In genomic region chr4:114488301-114488982, GRCh38 we compare ENCODE assay signal across 30 cellular contexts.
"Had no signal": no experiment of that assay in that cellular context is flagged by ENCODE, and none has a peak within 500 bp of the region (broad histone marks: within the 10 kb centered on the region; RNA-seq: fewer than 3 reads in every experiment).

No MANE protein-coding gene starts in this region.

- H3K27ac Mint-ChIP-seq: activated CD4-positive, alpha-beta T cell treated with anti-CD3 and anti-CD28 coated beads for 36 hours; activated CD4-positive, alpha-beta T cell treated with anti-CD3 and anti-CD28 coated beads, Interleukin-2, amount 10 ng/mL, durations not matched to agents 7 days and 5 days; activated CD8-positive, alpha-beta T cell treated with anti-CD3 and anti-CD28 coated beads, Interleukin-2, amount 10 ng/mL, durations not matched to agents 7 days and 5 days; activated naive CD4-positive, alpha-beta T cell treated with anti-CD3 and anti-CD28 coated beads, Interleukin-2, amount 10 ng/mL, durations not matched to agents 7 days and 5 days; activated naive CD8-positive, alpha-beta T cell treated with anti-CD3 and anti-CD28 coated beads for 36 hours; activated T-helper 1 cell treated with anti-CD3 and anti-CD28 coated beads, Interleukin-12 subunit alpha, Interleukin-12 subunit beta, Interleukin-2, Interleukin-4 antibody, amounts not matched to agents 30 ng/mL and 10 ng/mL and 1 ng/mL, durations not matched to agents 14 hours and 24 hours and 36 hours; T-helper 1 cell treated with Interleukin-12 subunit alpha and Interleukin-12 subunit beta and Interleukin-4 antibody, amounts not matched to agents 30 μg/mL and 1 μg/mL, for 36 hours; T-helper 2 cell treated with Interferon-gamma antibody and Interleukin-4, amounts not matched to agents 5 μg/mL and 100 μg/mL, for 36 hours; WTC11 had no signal

- H3K36me3 ChIP-seq: brain microvascular endothelial cell, cardiac muscle cell, colonic mucosa, SJCRH30 had no signal

- H3K4me1 ChIP-seq: colonic mucosa, SJCRH30 had no signal

- H3K27me3 ChIP-seq: brain microvascular endothelial cell, cardiac muscle cell, colonic mucosa, SJCRH30 had no signal

- H3K36me3 Mint-ChIP-seq: activated naive CD4-positive, alpha-beta T cell treated with anti-CD3 and anti-CD28 coated beads, Interleukin-2, amount 10 ng/mL, durations not matched to agents 7 days and 5 days; activated naive CD8-positive, alpha-beta T cell treated with anti-CD3 and anti-CD28 coated beads for 36 hours had no signal

- DNase-seq: activated CD4-positive, alpha-beta T cell treated with anti-CD3 and anti-CD28 coated beads for 36 hours; activated CD4-positive, alpha-beta T cell treated with anti-CD3 and anti-CD28 coated beads, Interleukin-2, amount 10 ng/mL, durations not matched to agents 7 days and 5 days; activated CD4-positive, alpha-beta T cell treated with anti-CD3 and anti-CD28 coated beads, Interleukin-2, amount 50 U/mL, for 48 hours; activated CD8-positive, alpha-beta T cell treated with anti-CD3 and anti-CD28 coated beads, Interleukin-2, amount 10 ng/mL, durations not matched to agents 7 days and 5 days; activated naive CD4-positive, alpha-beta T cell treated with anti-CD3 and anti-CD28 coated beads, Interleukin-2, amount 10 ng/mL, durations not matched to agents 7 days and 5 days; activated naive CD8-positive, alpha-beta T cell treated with anti-CD3 and anti-CD28 coated beads for 36 hours; activated T-cell treated with anti-CD3 and anti-CD28 coated beads for 4 hours; activated T-cell treated with anti-CD3 and anti-CD28 coated beads, Interleukin-2, amount 50 U/mL, for 4 hours; amygdala; brain microvascular endothelial cell; colonic mucosa; Karpas-422; NCI-H1048; NCI-H1105 treated with DMSO at 0.1 percent for 48 hours; NCI-H1436; NCI-H1694; NCI-H1930; NCI-H2081 treated with DMSO at 0.1 percent for 48 hours; NCI-H345; NCI-H524 treated with DMSO at 0.1 percent for 48 hours; SHP77; SJCRH30; SK-N-SH had no signal

- H3K9ac ChIP-seq: SK-N-SH had no signal

- ATAC-seq: activated CD4-positive, alpha-beta T cell treated with anti-CD3 and anti-CD28 coated beads for 36 hours; activated CD4-positive, CD25-positive, alpha-beta regulatory T cell treated with anti-CD3 and anti-CD28 coated beads, Interleukin-2, amount 50 U/mL, for 24 hours; activated CD8-positive, alpha-beta T cell treated with anti-CD3 and anti-CD28 coated beads, Interleukin-2, amount 10 ng/mL, durations not matched to agents 7 days and 5 days; activated T-cell treated with anti-CD3 and anti-CD28 coated beads, Interleukin-2, amount 50 U/mL, for 4 hours; Panc1; WTC11 had no signal

- H3K27ac ChIP-seq: brain microvascular endothelial cell, cardiac muscle cell, colonic mucosa, SJCRH30 had no signal

- H3K9me3 ChIP-seq: colonic mucosa, SJCRH30, SK-N-SH had no signal

- H3K9me3 Mint-ChIP-seq: activated CD4-positive, alpha-beta T cell treated with anti-CD3 and anti-CD28 coated beads, Interleukin-2, amount 10 ng/mL, durations not matched to agents 7 days and 5 days; activated naive CD4-positive, alpha-beta T cell treated with anti-CD3 and anti-CD28 coated beads, Interleukin-2, amount 10 ng/mL, durations not matched to agents 7 days and 5 days; activated naive CD8-positive, alpha-beta T cell treated with anti-CD3 and anti-CD28 coated beads for 36 hours; activated T-cell treated with anti-CD3 and anti-CD28 coated beads, Interleukin-2, amount 50 U/mL, for 4 hours; activated T-helper 1 cell treated with anti-CD3 and anti-CD28 coated beads, Interleukin-12 subunit alpha, Interleukin-12 subunit beta, Interleukin-2, Interleukin-4 antibody, amounts not matched to agents 30 ng/mL and 10 ng/mL and 1 ng/mL, durations not matched to agents 14 hours and 24 hours and 36 hours; T-helper 1 cell treated with Interleukin-12 subunit alpha and Interleukin-12 subunit beta and Interleukin-4 antibody, amounts not matched to agents 30 μg/mL and 1 μg/mL, for 36 hours; T-helper 2 cell treated with Interferon-gamma antibody and Interleukin-4, amounts not matched to agents 5 μg/mL and 100 μg/mL, for 36 hours had no signal

- H3K4me3 ChIP-seq: cardiac muscle cell, colonic mucosa, SJCRH30 had no signal
